In the genomic region with DNA sequence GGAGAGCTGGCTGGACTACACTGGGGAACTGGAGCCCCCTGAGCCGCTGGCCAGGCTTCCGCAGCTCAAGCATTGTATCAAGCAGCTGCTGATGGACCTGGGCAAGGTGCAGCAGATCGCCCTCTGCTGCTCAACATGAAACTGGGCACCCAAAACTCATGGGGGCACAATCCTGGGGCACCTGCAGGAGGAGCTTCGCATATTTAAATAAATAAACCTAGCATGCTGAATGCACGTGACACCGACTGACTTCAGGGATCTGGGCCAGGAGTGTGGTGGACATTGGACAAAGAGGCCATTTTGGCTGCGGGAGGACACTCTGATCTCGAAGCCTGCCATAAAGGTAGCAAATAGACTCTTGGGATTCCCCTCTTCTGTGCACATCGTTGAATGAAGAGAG, we compare ENCODE assay signal across 8 cellular contexts. TPM values are rescaled to one million over a fixed set of nuclear protein-coding genes. Genes with fewer than 3 reads are reported as not detected.
DNase-seq lines count a peak whose midpoint lies in the region; ATAC-seq and TF ChIP-seq lines count a peak whose summit lies in the region.

No MANE protein-coding gene starts in this region.

- H3K4me3 ChIP-seq in H7 (ENCODE audit: insufficient read depth, low read depth, low read length), result no peak overlapping the region

- H3K4me3 Mint-ChIP-seq in type B pancreatic cell, result no peak overlapping the region

- peaks cover 1% of the 10 kb centered on the region for H3K4me1 Mint-ChIP-seq in type B pancreatic cell (ENCODE audit: unreplicated experiment)

- peaks cover 8% of the 10 kb centered on the region; the same call in 1 of the 2 replicates for H3K36me3 ChIP-seq in H7 (replicated peaks; ENCODE audit: control insufficient read depth, insufficient read depth, low read length)

- H3K36me3 Mint-ChIP-seq in type B pancreatic cell, result peaks cover 16% of the 10 kb centered on the region

- H3K9me3 Mint-ChIP-seq in type B pancreatic cell, result no peaks in the 10 kb centered on the region

- H3K27ac Mint-ChIP-seq in type B pancreatic cell, result peak overlapping the region; percentile 35

- H3K27me3 Mint-ChIP-seq in type B pancreatic cell, result no peaks in the 10 kb centered on the region

- H3K27me3 ChIP-seq in H7 (ENCODE audit: control insufficient read depth, insufficient read depth, low read length), result no peaks in the 10 kb centered on the region

- DNase-seq in CD1c-positive myeloid dendritic cell (ENCODE audit: extremely low spot score), result peak; percentile 3
- peak; percentile 78 for DNase-seq in H7
- peak; percentile 51 for DNase-seq in SK-N-DZ (ENCODE audit: low spot score)
- DNase-seq in type B pancreatic cell (ENCODE audit: extremely low spot score, unreplicated experiment), result no peak
- no peak for DNase-seq in NCI-H1092 (lab: John Stamatoyannopoulos, UW)

- peak; percentile 52 for TF ChIP-seq CTCF in type B pancreatic cell (conservative IDR thresholded peaks at IDR 0.05)

- peak; percentile 27 for ATAC-seq in esophagus mucosa
- ATAC-seq in HG02642 (IDR thresholded peaks at IDR 0.05; ENCODE audit: poor library complexity, unreplicated experiment), result no peak
- no peak for ATAC-seq in HG02759 (IDR thresholded peaks at IDR 0.05; ENCODE audit: unreplicated experiment)

RNA-seq across cellular contexts. Expression of gene SCAND1, which starts 6.8 kb away (rescaled TPM):
- total RNA-seq in H7 (2014; rRNA removed; shearing (Covaris generic)), result 93.8 and 96.4 TPM in 2 replicates
- polyA plus RNA-seq in SK-N-DZ (2014; cell fraction: cytosol; rRNA removed), result 175 and 177 TPM in 2 replicates
- polyA plus RNA-seq in SK-N-DZ (2014; cell fraction: nucleus; rRNA removed), result 148 and 166 TPM in 2 replicates
- total RNA-seq in esophagus mucosa (47.9 TPM), type B pancreatic cell (ENCODE audit: low replicate concordance) (71.6 and 76.3 TPM in 2 replicates)

RNA-seq across cellular contexts. Expression of gene CNBD2, which starts 20.9 kb away (rescaled TPM):
- 4.8 and 6.0 TPM in 2 replicates for total RNA-seq in H7 (2014; rRNA removed; shearing (Covaris generic))
- 25.3 and 29.5 TPM in 2 replicates for polyA plus RNA-seq in SK-N-DZ (2014; cell fraction: cytosol; rRNA removed)
- 40.5 and 41.7 TPM in 2 replicates for polyA plus RNA-seq in SK-N-DZ (2014; cell fraction: nucleus; rRNA removed)
- total RNA-seq in esophagus mucosa, result 3.7 TPM
- 5.7 and 7.4 TPM in 2 replicates for total RNA-seq in type B pancreatic cell (ENCODE audit: low replicate concordance)

Comparison
In these comparisons a context has a peak if more than half of its experiments do, and no peak if none do; other contexts are left out.
1. DNase-seq: peak in CD1c-positive myeloid dendritic cell (single experiment), H7 (single experiment) and SK-N-DZ (single experiment); none in type B pancreatic cell (single experiment) and NCI-H1092 (single experiment).